ENCODE assay signal across 21 cellular contexts in the genomic region with DNA sequence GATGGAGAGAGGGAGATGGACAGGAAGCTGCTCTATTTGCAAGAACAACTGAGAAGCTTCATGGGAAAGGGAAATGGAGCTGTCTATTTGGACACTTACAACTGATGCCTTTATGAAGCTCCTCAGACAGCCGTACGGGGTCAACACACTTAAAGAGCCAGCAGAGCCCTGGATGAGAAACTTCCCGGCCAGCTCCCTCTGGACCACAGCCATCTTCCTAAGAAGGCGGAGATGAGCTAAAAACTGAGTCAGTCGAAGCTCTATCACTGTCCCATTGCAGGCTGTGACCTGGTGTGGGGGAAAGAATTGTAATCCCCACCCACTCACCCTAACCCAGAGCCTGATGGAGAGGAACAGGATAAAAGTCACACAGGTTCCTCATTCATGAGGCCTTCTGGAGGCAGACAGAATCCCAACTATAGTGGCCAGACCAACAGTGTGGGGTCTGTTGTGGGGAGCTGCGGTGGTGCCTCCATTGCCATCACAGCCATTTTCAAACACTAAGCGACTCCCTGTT.
"Had no signal": no experiment of that assay in that cellular context is flagged by ENCODE, and none has a peak within 500 bp of the region (broad histone marks: within the 10 kb centered on the region; RNA-seq: fewer than 3 reads in every experiment).

No MANE protein-coding gene starts in this region.

- H3K27ac Mint-ChIP-seq: activated CD8-positive, alpha-beta T cell treated with anti-CD3 and anti-CD28 coated beads, Interleukin-2, amount 10 ng/mL, durations not matched to agents 7 days and 5 days; activated T-helper 1 cell treated with anti-CD3 and anti-CD28 coated beads, Interleukin-12 subunit alpha, Interleukin-12 subunit beta, Interleukin-2, Interleukin-4 antibody, amounts not matched to agents 30 ng/mL and 10 ng/mL and 1 ng/mL, durations not matched to agents 14 hours and 24 hours and 36 hours; endodermal cell; mesothelial cell of epicardium; natural killer cell had no signal

- H3K27me3 ChIP-seq: ascending aorta, colonic mucosa, gastrocnemius medialis, spleen, thyroid gland had no signal

- DNase-seq: activated CD4-positive, alpha-beta T cell treated with anti-CD3 and anti-CD28 coated beads for 1 hour; activated CD4-positive, alpha-beta T cell treated with anti-CD3 and anti-CD28 coated beads, Interleukin-2, amount 50 U/mL, for 1 hour; activated CD8-positive, alpha-beta T cell treated with anti-CD3 and anti-CD28 coated beads, Interleukin-2, amount 10 ng/mL, durations not matched to agents 7 days and 5 days; activated gamma-delta T cell; activated naive CD4-positive, alpha-beta T cell treated with anti-CD3 and anti-CD28 coated beads, Interleukin-2, amount 50 U/mL, for 16 hours; colonic mucosa; endodermal cell; gastrocnemius medialis; hippocampal formation; kidney glomerular epithelial cell; left ventricle myocardium inferior; natural killer cell; spleen; stimulated activated CD4-positive, alpha-beta T cell treated with anti-CD3 and anti-CD28 coated beads, Interleukin-4, amount 100 ng/mL, for 1 hour; stimulated activated naive CD4-positive, alpha-beta T cell treated with Interleukin-2 at 50 U/mL for 16 hours; thyroid gland had no signal

- H3K4me3 Mint-ChIP-seq: activated CD8-positive, alpha-beta T cell treated with anti-CD3 and anti-CD28 coated beads, Interleukin-2, amount 10 ng/mL, durations not matched to agents 7 days and 5 days; activated T-helper 1 cell treated with anti-CD3 and anti-CD28 coated beads, Interleukin-12 subunit alpha, Interleukin-12 subunit beta, Interleukin-2, Interleukin-4 antibody, amounts not matched to agents 30 ng/mL and 10 ng/mL and 1 ng/mL, durations not matched to agents 14 hours and 24 hours and 36 hours; endodermal cell; mesothelial cell of epicardium; natural killer cell had no signal

- H3K9me3 ChIP-seq: ascending aorta, colonic mucosa, gastrocnemius medialis, prostate gland, thyroid gland had no signal

- H3K9me3 Mint-ChIP-seq: mesothelial cell of epicardium, natural killer cell had no signal

- H3K4me3 ChIP-seq: ascending aorta, colonic mucosa, gastrocnemius medialis, left ventricle myocardium inferior, prostate gland, spleen, thyroid gland had no signal

- H3K27ac ChIP-seq: ascending aorta, colonic mucosa, gastrocnemius medialis, left ventricle myocardium inferior, prostate gland, spleen, thyroid gland had no signal

- ATAC-seq: activated CD8-positive, alpha-beta T cell treated with anti-CD3 and anti-CD28 coated beads, Interleukin-2, amount 10 ng/mL, durations not matched to agents 7 days and 5 days; gastrocnemius medialis; natural killer cell had no signal

- H3K36me3 Mint-ChIP-seq: mesothelial cell of epicardium, natural killer cell had no signal

- H3K4me1 ChIP-seq: colonic mucosa, prostate gland had no signal

- FAIRE-seq: TTC549 had no signal

- H3K36me3 ChIP-seq: ascending aorta, colonic mucosa, gastrocnemius medialis, left ventricle myocardium inferior, prostate gland, spleen, thyroid gland had no signal
